Comparison of ENCODE assay signal across 8 cellular contexts in the genomic region with DNA sequence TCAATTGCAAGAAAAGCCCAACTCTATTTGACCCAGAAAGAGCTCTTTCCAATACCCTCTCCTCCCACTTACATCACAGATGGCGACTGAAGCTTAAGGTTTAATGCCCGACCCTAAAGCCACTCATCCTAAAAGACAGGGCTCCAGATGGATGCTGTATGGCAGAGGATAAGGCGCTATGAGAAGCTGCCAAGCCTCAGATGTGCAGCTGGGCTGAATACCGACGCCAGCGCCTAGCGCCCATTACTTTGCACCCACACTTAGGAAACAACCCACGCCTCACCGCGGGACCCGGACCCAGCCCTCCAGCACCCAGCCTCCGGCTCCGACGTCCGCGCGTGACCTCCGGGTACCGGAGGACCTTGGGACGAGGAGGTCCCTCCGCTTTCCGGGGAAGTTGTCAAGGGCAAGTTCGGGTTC. TPM values are rescaled to one million over a fixed set of nuclear protein-coding genes. Genes with fewer than 3 reads are reported as not detected.
DNase-seq lines count a peak whose midpoint lies in the region; ATAC-seq and TF ChIP-seq lines count a peak whose summit lies in the region.

No MANE protein-coding gene starts in this region.

- H3K27ac Mint-ChIP-seq in CD4-positive, CD25-positive, alpha-beta regulatory T cell = peak overlapping the region; percentile 88 to 97 (median 97)
- peak overlapping the region; percentile 89 for H3K27ac Mint-ChIP-seq in stimulated activated naive CD8-positive, alpha-beta T cell treated with anti-CD3 and anti-CD28 coated beads, Interleukin-15, Interleukin-2, amounts not matched to agents 100 ng/mL and 50 ng/mL, for 24 hours

- no peaks in the 10 kb centered on the region for H3K9me3 Mint-ChIP-seq in CD4-positive, CD25-positive, alpha-beta regulatory T cell
- H3K9me3 Mint-ChIP-seq in stimulated activated naive CD8-positive, alpha-beta T cell treated with anti-CD3 and anti-CD28 coated beads, Interleukin-15, Interleukin-2, amounts not matched to agents 100 ng/mL and 50 ng/mL, for 24 hours = no peaks in the 10 kb centered on the region

- H3K4me1 ChIP-seq in CD4-positive, CD25-positive, alpha-beta regulatory T cell (ENCODE audit: control insufficient read depth, insufficient read depth, low read length, poor library complexity, severe bottlenecking) = peaks cover 59% of the 10 kb centered on the region
- H3K4me1 ChIP-seq in KMS-11 (ENCODE audit: low read depth, poor library complexity, severe bottlenecking) (peaks cover 38% of the 10 kb centered on the region), adrenal gland (replicated peaks in 1 of 2) (peaks cover 15 to 60% of the 10 kb centered on the region in 2 donors), iPS-20b (ENCODE audit: insufficient read depth, low read length) (no peaks in the 10 kb centered on the region)

- no peaks in the 10 kb centered on the region for H3K27me3 ChIP-seq in CD4-positive, CD25-positive, alpha-beta regulatory T cell (ENCODE audit: control insufficient read depth, insufficient read depth, low read length)
- H3K27me3 ChIP-seq in KMS-11 (ENCODE audit: insufficient read depth, low read depth) = no peaks in the 10 kb centered on the region; the same call in 1 of the 2 replicates
- H3K27me3 ChIP-seq in adrenal gland = no peaks in the 10 kb centered on the region
- H3K27me3 ChIP-seq in iPS-20b (ENCODE audit: insufficient read depth, low read length) = peaks cover 9% of the 10 kb centered on the region; the same call in 1 of the 2 replicates

- ATAC-seq in CD4-positive, CD25-positive, alpha-beta regulatory T cell (ENCODE audit: low read depth in 2 of 2) = peak; percentile 0 to 3
- ATAC-seq in GM19452 (IDR thresholded peaks at IDR 0.05; ENCODE audit: unreplicated experiment) = peak; percentile 22

- H3K9me3 ChIP-seq in CD4-positive, CD25-positive, alpha-beta regulatory T cell (ENCODE audit: control insufficient read depth in 2 of 2, low read length in 2 of 2) = no peaks in the 10 kb centered on the region
- no peaks in the 10 kb centered on the region for H3K9me3 ChIP-seq in adrenal gland (replicated peaks in 1 of 3)
- H3K9me3 ChIP-seq in iPS-20b (ENCODE audit: insufficient read depth, low read depth, low read length) = no peaks in the 10 kb centered on the region

- H3K9ac ChIP-seq in KMS-11 = peak overlapping the region; percentile 64
- H3K9ac ChIP-seq in iPS-20b (ENCODE audit: low read depth, low read length) = peak overlapping the region; percentile 84; the same call in 1 of the 2 replicates

- peak overlapping the region; percentile 80 for H3K27ac ChIP-seq in CD4-positive, CD25-positive, alpha-beta regulatory T cell (ENCODE audit: insufficient read depth, low read length, poor library complexity, severe bottlenecking)
- H3K27ac ChIP-seq in KMS-11 (peak overlapping the region; percentile 60), adrenal gland (peak overlapping the region; percentile 73 to 90 (median 88)), iPS-20b (ENCODE audit: low read length) (no peak overlapping the region)

- H3K79me2 ChIP-seq in KMS-11 (ENCODE audit: insufficient read depth, low read depth) = peaks cover 14% of the 10 kb centered on the region; the same call in 1 of the 2 replicates

- peak overlapping the region; percentile 95 for H3K4me3 ChIP-seq in CD4-positive, CD25-positive, alpha-beta regulatory T cell (ENCODE audit: low read depth, low read length)
- H3K4me3 ChIP-seq in KMS-11 (IDR thresholded peaks at IDR 0.05; ENCODE audit: insufficient read depth, low read depth, low read length) (peak overlapping the region; percentile 90), adrenal gland (peak overlapping the region; percentile 50 to 83 (median 74)), iPS-20b (ENCODE audit: low read length) (peak overlapping the region; percentile 83)

- TF ChIP-seq CTCF in KMS-11 (conservative IDR thresholded peaks at IDR 0.05; ENCODE audit: low read depth, low read length) = no peak
- TF ChIP-seq CTCF in adrenal gland (IDR thresholded peaks at IDR 0.05) = no peak

- peaks cover 4% of the 10 kb centered on the region for H3K27me3 Mint-ChIP-seq in CD4-positive, CD25-positive, alpha-beta regulatory T cell
- H3K27me3 Mint-ChIP-seq in stimulated activated naive CD8-positive, alpha-beta T cell treated with anti-CD3 and anti-CD28 coated beads, Interleukin-15, Interleukin-2, amounts not matched to agents 100 ng/mL and 50 ng/mL, for 24 hours = no peaks in the 10 kb centered on the region

- H3K36me3 Mint-ChIP-seq in CD4-positive, CD25-positive, alpha-beta regulatory T cell = peaks cover 13% of the 10 kb centered on the region
- peaks cover 15% of the 10 kb centered on the region for H3K36me3 Mint-ChIP-seq in stimulated activated naive CD8-positive, alpha-beta T cell treated with anti-CD3 and anti-CD28 coated beads, Interleukin-15, Interleukin-2, amounts not matched to agents 100 ng/mL and 50 ng/mL, for 24 hours (ENCODE audit: low read depth)

- no peak for DNase-seq in CD4-positive, CD25-positive, alpha-beta regulatory T cell
- DNase-seq in adrenal gland = no peak
- DNase-seq in mesenteric fat pad (ENCODE audit: low spot score) = no peak
- no peak for DNase-seq in HCEC 1CT

- H3K36me3 ChIP-seq in CD4-positive, CD25-positive, alpha-beta regulatory T cell (ENCODE audit: control insufficient read depth, insufficient read depth, low read length) = peaks cover 5% of the 10 kb centered on the region
- H3K36me3 ChIP-seq in KMS-11 (ENCODE audit: insufficient read depth) (no peaks in the 10 kb centered on the region), adrenal gland (replicated peaks in 1 of 2) (no peaks in the 10 kb centered on the region), iPS-20b (ENCODE audit: insufficient read depth, low read depth, low read length) (no peaks in the 10 kb centered on the region)

- H2AFZ ChIP-seq in KMS-11 (ENCODE audit: low read depth) = peak overlapping the region; percentile 84

- peaks cover 32 to 67% (median 56%) of the 10 kb centered on the region in 4 donors for H3K4me1 Mint-ChIP-seq in CD4-positive, CD25-positive, alpha-beta regulatory T cell
- peaks cover 52% of the 10 kb centered on the region for H3K4me1 Mint-ChIP-seq in stimulated activated naive CD8-positive, alpha-beta T cell treated with anti-CD3 and anti-CD28 coated beads, Interleukin-15, Interleukin-2, amounts not matched to agents 100 ng/mL and 50 ng/mL, for 24 hours (ENCODE audit: low read depth)

- H4K20me1 ChIP-seq in KMS-11 (ENCODE audit: insufficient read depth) = no peaks in the 10 kb centered on the region

- H3K4me2 ChIP-seq in KMS-11 = peak overlapping the region; percentile 89

- intact Hi-C loops in adrenal gland (cut with DNase I) = no loop called here

- 0% methylated on average over 3 to 23 of the region's 23 CpGs for WGBS in adrenal gland, 4 donors

- peak overlapping the region; percentile 96 to 99 (median 98) for H3K4me3 Mint-ChIP-seq in CD4-positive, CD25-positive, alpha-beta regulatory T cell
- peak overlapping the region; percentile 94 for H3K4me3 Mint-ChIP-seq in stimulated activated naive CD8-positive, alpha-beta T cell treated with anti-CD3 and anti-CD28 coated beads, Interleukin-15, Interleukin-2, amounts not matched to agents 100 ng/mL and 50 ng/mL, for 24 hours

- no peak for TF ChIP-seq POLR2A in adrenal gland (IDR thresholded peaks at IDR 0.05)

RNA-seq across cellular contexts. Expression of gene TRAK2, which starts 0.3 kb away (rescaled TPM):
- 66.5 TPM for total RNA-seq in CD4-positive, CD25-positive, alpha-beta regulatory T cell
- polyA plus RNA-seq in CD4-positive, CD25-positive, alpha-beta regulatory T cell = 10 to 100 TPM; 53.0 to 65.2 (median 56.8) TPM
- total RNA-seq in adrenal gland (10 to 100 TPM; 40.1 to 66.9 (median 49.9) TPM), mesenteric fat pad (59.7 TPM)
- 10 to 100 TPM; 17.6 to 36.8 (median 35.6) TPM for polyA plus RNA-seq in adrenal gland

RNA-seq across cellular contexts. Expression of gene STRADB, which starts 0.6 kb away (rescaled TPM):
- total RNA-seq in CD4-positive, CD25-positive, alpha-beta regulatory T cell = 11.0 TPM
- 10 to 100 TPM; 34.2 to 44.2 (median 35.6) TPM for polyA plus RNA-seq in CD4-positive, CD25-positive, alpha-beta regulatory T cell
- 100 to 1,000 TPM in 3 of 8 donors, 10 to 100 TPM in 5; 51.2 to 154 (median 97.6) TPM for total RNA-seq in adrenal gland
- 10 to 100 TPM; 65.1 to 94.4 (median 81.4) TPM for polyA plus RNA-seq in adrenal gland
- total RNA-seq in mesenteric fat pad = 34.7 TPM
